ENCODE assay signal across 9 cellular contexts in the genomic region with DNA sequence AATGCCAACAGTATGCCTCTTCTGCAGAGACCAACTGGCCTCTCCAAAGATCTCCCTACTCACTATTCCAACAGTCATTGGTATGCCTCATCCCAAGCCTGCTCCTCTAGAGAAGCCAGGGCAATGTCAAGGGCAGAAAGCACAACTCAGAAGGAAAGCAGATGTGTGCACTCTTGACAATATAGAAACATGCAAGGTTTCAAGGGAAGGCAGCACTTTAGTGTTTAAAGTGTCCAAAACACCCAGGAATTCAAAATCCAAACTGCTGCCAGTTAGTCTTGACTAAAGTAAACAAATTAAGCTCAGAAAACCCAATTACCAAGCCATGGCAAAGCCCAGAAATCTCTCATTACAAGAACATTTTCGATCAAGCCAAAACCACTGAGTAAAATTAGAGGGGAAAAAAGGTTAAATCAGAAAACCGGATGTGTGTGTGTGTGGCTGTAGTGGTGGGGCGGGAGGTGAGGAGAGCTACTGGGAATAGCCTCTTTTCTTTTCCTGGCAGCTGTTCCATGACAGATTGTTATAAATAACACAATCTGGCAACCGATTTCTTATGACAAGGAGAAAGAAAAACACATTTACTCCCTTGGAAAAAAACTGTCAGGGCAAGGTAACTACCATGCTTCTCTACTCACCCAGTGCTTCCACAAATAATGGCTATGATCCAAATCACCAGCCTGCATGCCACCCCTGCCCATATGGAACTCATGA. TPM values are rescaled to one million over a fixed set of nuclear protein-coding genes. Genes with fewer than 3 reads are reported as not detected.
DNase-seq lines count a peak whose midpoint lies in the region; ATAC-seq and TF ChIP-seq lines count a peak whose summit lies in the region.
"Had no signal": no experiment of that assay in that cellular context is flagged by ENCODE, and none has a peak within 500 bp of the region (broad histone marks: within the 10 kb centered on the region; RNA-seq: fewer than 3 reads in every experiment).

No MANE protein-coding gene starts in this region.

- in situ Hi-C loops in brain microvascular endothelial cell (cut with HindIII; ENCODE audit: low pct_ligation_motif_present, low sequenced_read_pairs) = no loop called here

- DNase-seq in NCI-H1694 treated with DMSO at 0.1 percent for 48 hours (lab: John Stamatoyannopoulos, UW) (peak; percentile 99), brain microvascular endothelial cell (peak; percentile 32), mucosa of descending colon (peak in 1 of 3 donors; percentile 13), GDM1 (lab: John Stamatoyannopoulos, UW) (no peak), NCI-H128 (lab: John Stamatoyannopoulos, UW; ENCODE audit: unreplicated experiment) (no peak)

- H3K27ac ChIP-seq in ACC112 (ENCODE audit: low read depth, low read length) (peak overlapping the region; percentile 16; the same call in 1 of the 2 replicates), brain microvascular endothelial cell (no peak overlapping the region)

- no peaks in the 10 kb centered on the region; the same call in 1 of the 2 replicates for H3K36me3 ChIP-seq in ACC112 (ENCODE audit: insufficient read depth, low read length)
- no peaks in the 10 kb centered on the region for H3K36me3 ChIP-seq in brain microvascular endothelial cell (replicated peaks)
- no peaks in the 10 kb centered on the region for H3K36me3 ChIP-seq in mucosa of descending colon (ENCODE audit: low read depth)

- H3K4me1 ChIP-seq in ACC112 (ENCODE audit: control insufficient read depth, insufficient read depth, low read length, unreplicated experiment) (peaks cover 16% of the 10 kb centered on the region), mucosa of descending colon (ENCODE audit: low read depth) (no peaks in the 10 kb centered on the region)

- TF ChIP-seq CTCF in brain microvascular endothelial cell (IDR thresholded peaks at IDR 0.05; ENCODE audit: low read depth, low read length, missing control alignments) (no peak), mucosa of descending colon (IDR thresholded peaks at IDR 0.05) (no peak)

- H3K27me3 ChIP-seq in ACC112 (ENCODE audit: insufficient read depth, low read length) = no peaks in the 10 kb centered on the region
- H3K27me3 ChIP-seq in brain microvascular endothelial cell (replicated peaks) = no peaks in the 10 kb centered on the region

- no peaks in the 10 kb centered on the region for H3K9me3 ChIP-seq in mucosa of descending colon

- intact Hi-C loops in mucosa of descending colon (cut with DNase I, micrococcal nuclease) = no loop called here

- no peaks in the 10 kb centered on the region for H3K79me2 ChIP-seq in ACC112 (ENCODE audit: control insufficient read depth, insufficient read depth, low read length, unreplicated experiment)

- H3K4me3 ChIP-seq in ACC112 (ENCODE audit: low read depth, low read length) (no peak overlapping the region), brain microvascular endothelial cell (ENCODE audit: low read depth, low read length) (no peak overlapping the region), mucosa of descending colon (no peak overlapping the region)

- ATAC-seq in mucosa of descending colon (peak; percentile 71), HG02938 (IDR thresholded peaks at IDR 0.05; ENCODE audit: unreplicated experiment) (no peak), GM21723 (IDR thresholded peaks at IDR 0.05; ENCODE audit: unreplicated experiment) (no peak)
- ATAC-seq: esophagus mucosa had no signal

- no peak overlapping the region for H2AFZ ChIP-seq in ACC112 (ENCODE audit: low read length, unreplicated experiment)

RNA-seq across cellular contexts. Expression of gene EIF2B3, which starts 39.2 kb away (rescaled TPM):
- 10 to 100 TPM; 11.1 to 19.8 (median 15.7) TPM for total RNA-seq in mucosa of descending colon

Comparison
In these comparisons a context has a peak if more than half of its experiments do, and no peak if none do; other contexts are left out.
1. DNase-seq: peak in NCI-H1694 treated with DMSO at 0.1 percent for 48 hours (single experiment) and brain microvascular endothelial cell (single experiment); none in GDM1 (single experiment) and NCI-H128 (single experiment).